24 cellular contexts compared by ENCODE assay signal in the genomic region with DNA sequence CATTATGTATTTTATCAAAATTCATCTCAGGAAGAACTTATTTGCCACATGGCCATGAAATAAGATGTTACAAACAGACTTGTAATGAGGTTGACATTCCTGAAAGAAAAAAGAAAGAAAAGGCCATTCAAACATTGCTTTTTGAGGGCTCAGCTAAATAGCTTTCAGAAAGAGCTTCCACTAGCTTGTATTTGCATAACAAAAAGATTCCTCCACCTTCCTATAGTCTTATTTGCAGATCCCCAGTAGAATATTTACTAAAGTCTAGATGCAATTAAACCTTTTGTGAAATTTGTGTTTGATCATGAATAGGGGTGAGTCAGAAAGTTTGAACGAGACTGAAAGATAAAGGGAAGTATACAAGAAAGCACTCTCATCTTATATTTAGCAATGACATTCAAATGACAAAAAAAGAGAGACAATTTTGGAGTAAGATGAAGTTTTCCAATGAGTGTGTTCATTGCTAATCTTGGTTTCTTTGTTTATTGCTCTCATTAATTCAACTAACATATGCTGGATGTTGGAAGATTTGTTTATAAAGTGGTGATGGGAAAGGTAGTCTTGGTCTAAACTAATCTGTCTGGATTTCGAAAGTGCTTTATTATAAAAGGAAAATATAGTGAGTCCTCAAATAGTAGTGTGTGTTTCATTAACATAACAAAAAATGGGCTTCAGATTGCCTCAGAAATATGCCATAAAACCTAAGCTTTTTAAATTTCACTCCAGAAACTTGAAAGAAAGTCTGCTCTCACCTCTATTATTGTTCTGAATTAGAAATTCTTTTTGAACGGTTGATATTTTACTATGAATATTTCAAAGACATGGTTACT. TPM values are rescaled to one million over a fixed set of nuclear protein-coding genes. Genes with fewer than 3 reads are reported as not detected.
"Had no signal": no experiment of that assay in that cellular context is flagged by ENCODE, and none has a peak within 500 bp of the region (broad histone marks: within the 10 kb centered on the region; RNA-seq: fewer than 3 reads in every experiment).

No MANE protein-coding gene starts in this region.

- H3K27me3 ChIP-seq: thyroid gland had no signal

- H3K36me3 Mint-ChIP-seq: activated naive CD4-positive, alpha-beta T cell treated with anti-CD3 and anti-CD28 coated beads, Interleukin-2, amount 10 ng/mL, durations not matched to agents 7 days and 5 days; brain; immature natural killer cell had no signal

- H3K4me3 Mint-ChIP-seq: activated B cell treated with CpG ODN at 0.5 μM for 24 hours; activated CD4-positive, alpha-beta memory T cell treated with anti-CD3 and anti-CD28 coated beads, Interleukin-2, amount 10 ng/mL, durations not matched to agents 7 days and 5 days; activated naive CD4-positive, alpha-beta T cell treated with anti-CD3 and anti-CD28 coated beads, Interleukin-2, amount 10 ng/mL, durations not matched to agents 7 days and 5 days; activated naive CD8-positive, alpha-beta T cell treated with anti-CD3 and anti-CD28 coated beads, Interleukin-2, amount 50 U/mL, for 24 hours; brain; immature natural killer cell had no signal

- H3K4me2 ChIP-seq: hepatocyte had no signal

- H3K27ac Mint-ChIP-seq: activated B cell treated with CpG ODN at 0.5 μM for 24 hours; activated CD4-positive, alpha-beta memory T cell treated with anti-CD3 and anti-CD28 coated beads, Interleukin-2, amount 10 ng/mL, durations not matched to agents 7 days and 5 days; activated naive CD4-positive, alpha-beta T cell treated with anti-CD3 and anti-CD28 coated beads, Interleukin-2, amount 10 ng/mL, durations not matched to agents 7 days and 5 days; activated naive CD8-positive, alpha-beta T cell treated with anti-CD3 and anti-CD28 coated beads, Interleukin-2, amount 50 U/mL, for 24 hours; immature natural killer cell; progenitor cell of endocrine pancreas had no signal

- H3K9me3 ChIP-seq: left ventricle myocardium inferior, thyroid gland had no signal

- DNase-seq: activated B cell treated with CpG ODN at 0.5 μM for 24 hours; activated CD4-positive, alpha-beta memory T cell treated with anti-CD3 and anti-CD28 coated beads, Interleukin-2, amount 10 ng/mL, durations not matched to agents 7 days and 5 days; activated CD4-positive, alpha-beta T cell treated with anti-CD3 and anti-CD28 coated beads for 4 hours; activated effector memory CD4-positive, alpha-beta T cell treated with Interleukin-2 at 50 U/mL for 16 hours; activated naive CD4-positive, alpha-beta T cell treated with anti-CD3 and anti-CD28 coated beads, Interleukin-2, amount 10 ng/mL, durations not matched to agents 7 days and 5 days; activated naive CD8-positive, alpha-beta T cell treated with anti-CD3 and anti-CD28 coated beads, Interleukin-2, amount 50 U/mL, for 24 hours; activated T-cell treated with anti-CD3 and anti-CD28 coated beads, Interleukin-2, amount 50 U/mL, for 1 hour; anterior cingulate cortex; caudate nucleus; dorsolateral prefrontal cortex; foreskin fibroblast; immature natural killer cell; kidney glomerular epithelial cell; left ventricle myocardium inferior; mammary epithelial cell; stimulated activated CD8-positive, alpha-beta memory T cell treated with anti-CD3 and anti-CD28 coated beads, Interleukin-4, amount 100 ng/mL, for 48 hours; stimulated activated naive CD4-positive, alpha-beta T cell; thyroid gland had no signal

- H3K79me2 ChIP-seq: hepatocyte had no signal

- H3K27me3 Mint-ChIP-seq: activated CD4-positive, alpha-beta memory T cell treated with anti-CD3 and anti-CD28 coated beads, Interleukin-2, amount 10 ng/mL, durations not matched to agents 7 days and 5 days; activated naive CD4-positive, alpha-beta T cell treated with anti-CD3 and anti-CD28 coated beads, Interleukin-2, amount 10 ng/mL, durations not matched to agents 7 days and 5 days; progenitor cell of endocrine pancreas had no signal

- H3K27ac ChIP-seq: dorsolateral prefrontal cortex, epithelial cell of prostate, hepatocyte, left ventricle myocardium inferior, thyroid gland had no signal

- H3K36me3 ChIP-seq: left ventricle myocardium inferior, thyroid gland had no signal

- H2AFZ ChIP-seq: hepatocyte had no signal

- H3K4me1 Mint-ChIP-seq: activated B cell treated with CpG ODN at 0.5 μM for 24 hours; activated CD4-positive, alpha-beta memory T cell treated with anti-CD3 and anti-CD28 coated beads, Interleukin-2, amount 10 ng/mL, durations not matched to agents 7 days and 5 days; activated naive CD4-positive, alpha-beta T cell treated with anti-CD3 and anti-CD28 coated beads, Interleukin-2, amount 10 ng/mL, durations not matched to agents 7 days and 5 days; activated naive CD8-positive, alpha-beta T cell treated with anti-CD3 and anti-CD28 coated beads, Interleukin-2, amount 50 U/mL, for 24 hours; immature natural killer cell had no signal

- H3K4me3 ChIP-seq: dorsolateral prefrontal cortex, hepatocyte, left ventricle myocardium inferior, thyroid gland had no signal

- H3K9me3 Mint-ChIP-seq: activated CD4-positive, alpha-beta memory T cell treated with anti-CD3 and anti-CD28 coated beads, Interleukin-2, amount 10 ng/mL, durations not matched to agents 7 days and 5 days; activated naive CD4-positive, alpha-beta T cell treated with anti-CD3 and anti-CD28 coated beads, Interleukin-2, amount 10 ng/mL, durations not matched to agents 7 days and 5 days had no signal

- H3K4me1 ChIP-seq: left ventricle myocardium inferior, thyroid gland had no signal

- ATAC-seq: activated naive CD8-positive, alpha-beta T cell treated with anti-CD3 and anti-CD28 coated beads, Interleukin-2, amount 50 U/mL, for 24 hours had no signal

RNA-seq across cellular contexts. Expression of a gene that starts 9.0 kb away (rescaled TPM):
- total RNA-seq: activated B cell treated with CpG ODN at 0.5 μM for 24 hours; activated CD4-positive, alpha-beta memory T cell treated with anti-CD3 and anti-CD28 coated beads, Interleukin-2, amount 10 ng/mL, durations not matched to agents 7 days and 5 days; mammary epithelial cell; osteoblast; T-helper 2 cell treated with Interferon-gamma antibody and Interleukin-4, amounts not matched to agents 100 ng/mL and 5 ng/mL, for 36 hours had no signal
